In genomic region chr14:31968912-31969311, GRCh38 we compare ENCODE assay signal across 17 cellular contexts.
A peak's percentile ranks its signal among the peaks of the same experiment; 100 is the strongest.
DNase-seq lines count a peak whose midpoint lies in the region; ATAC-seq, FAIRE-seq and TF ChIP-seq lines count a peak whose summit lies in the region.
"Had no signal": no experiment of that assay in that cellular context is flagged by ENCODE, and none has a peak within 500 bp of the region (broad histone marks: within the 10 kb centered on the region; RNA-seq: fewer than 3 reads in every experiment).

No MANE protein-coding gene starts in this region.

- H4K20me1 ChIP-seq in MM.1S (ENCODE audit: insufficient read depth, low read length): no peaks in the 10 kb centered on the region

- no peak for TF ChIP-seq CTCF in A549 (IDR thresholded peaks at IDR 0.05)
- TF ChIP-seq CTCF in Caco-2 (IDR thresholded peaks at IDR 0.05; ENCODE audit: insufficient read depth in 1 of 2, low read depth in 1 of 2, low read length in 1 of 2, severe bottlenecking in 1 of 2, unreplicated experiment in 1 of 2): no peak
- TF ChIP-seq CTCF in astrocyte of the spinal cord (IDR thresholded peaks at IDR 0.05; ENCODE audit: low read depth, low read length): peak; percentile 6
- TF ChIP-seq CTCF in mucosa of descending colon (IDR thresholded peaks at IDR 0.05): no peak
- no peak for TF ChIP-seq CTCF in MM.1S (IDR thresholded peaks at IDR 0.05; ENCODE audit: low read length)

- no TSS peak for BruUV-seq in Caco-2 (replicated peaks; lab: Mats Ljungman, UMichigan)

- H3K9me3 ChIP-seq in A549 (peaks cover 6% of the 10 kb centered on the region; the same call in 1 of the 3 replicates), Caco-2 (peaks cover 13% of the 10 kb centered on the region), mucosa of descending colon (peaks cover 4% of the 10 kb centered on the region), MM.1S (replicated peaks; ENCODE audit: insufficient read depth, low read length) (no peaks in the 10 kb centered on the region)
- H3K9me3 ChIP-seq: prostate gland, vagina had no signal

- TF ChIP-seq RAD21 in A549 (conservative IDR thresholded peaks at IDR 0.05 in 1 of 2, IDR thresholded peaks at IDR 0.05 in 1 of 2): no peak

- peaks cover 49% of the 10 kb centered on the region for H3K4me1 ChIP-seq in A549
- peaks cover 30% of the 10 kb centered on the region for H3K4me1 ChIP-seq in Caco-2
- peaks cover 17% of the 10 kb centered on the region for H3K4me1 ChIP-seq in mucosa of descending colon (ENCODE audit: low read depth)
- H3K4me1 ChIP-seq in MM.1S (ENCODE audit: low read length): 0 out of 2 replicates have a peak, but pooled peaks cover 8% of the 10 kb centered on the region
- H3K4me1 ChIP-seq: prostate gland had no signal

- TF ChIP-seq EP300 in A549 (IDR thresholded peaks at IDR 0.05): no peak

- H3K36me3 Mint-ChIP-seq in Caco-2 (ENCODE audit: insufficient read depth, unreplicated experiment): no peaks in the 10 kb centered on the region

- no peak overlapping the region for H2AFZ ChIP-seq in MM.1S (ENCODE audit: low read length)

- no peaks in the 10 kb centered on the region for H3K27me3 Mint-ChIP-seq in Caco-2 (ENCODE audit: insufficient read depth, unreplicated experiment)

- TF ChIP-seq POLR2A in A549 (IDR thresholded peaks at IDR 0.05; ENCODE audit: low read length): no peak

- ATAC-seq in A549 (peak in 1 of 2 experiments; percentile 58; a peak in 3 of 6 replicates), mucosa of descending colon (peak; percentile 16), HG03045 (IDR thresholded peaks at IDR 0.05; ENCODE audit: unreplicated experiment) (no peak)
- ATAC-seq: naive thymus-derived CD8-positive, alpha-beta T cell had no signal

- no peak overlapping the region for H3K9ac ChIP-seq in MM.1S (ENCODE audit: low read length)

- DNase-seq in A549 (ENCODE audit: low read depth in 1 of 2, low spot score in 1 of 2): no peak
- DNase-seq in Caco-2: no peak
- no peak for DNase-seq in astrocyte of the spinal cord (ENCODE audit: low read depth, low spot score)
- no peak for DNase-seq in mucosa of descending colon
- no peak for DNase-seq in ecto neural progenitor cell (ENCODE audit: low spot score)
- DNase-seq in MM.1S: no peak
- no peak for DNase-seq in activated CD4-positive, CD25-positive, alpha-beta regulatory T cell treated with anti-CD3 and anti-CD28 coated beads, Interleukin-2, amount 50 U/mL, for 72 hours
- DNase-seq: activated CD4-positive, alpha-beta T cell treated with anti-CD3 and anti-CD28 coated beads for 48 hours; activated effector memory CD4-positive, alpha-beta T cell treated with Interleukin-2 at 50 U/mL for 16 hours; naive thymus-derived CD8-positive, alpha-beta T cell; NCI-H187 treated with DMSO at 0.1 percent for 48 hours; SW 1271 had no signal

- peak overlapping the region; percentile 39 for H3K27ac Mint-ChIP-seq in Caco-2 (ENCODE audit: unreplicated experiment)
- H3K27ac Mint-ChIP-seq: naive thymus-derived CD8-positive, alpha-beta T cell had no signal

- no peaks in the 10 kb centered on the region for H3F3A ChIP-seq in MM.1S (ENCODE audit: insufficient read depth, low read length)

- no peak overlapping the region for H3K4me3 Mint-ChIP-seq in Caco-2 (ENCODE audit: unreplicated experiment)
- H3K4me3 Mint-ChIP-seq: central memory CD8-positive, alpha-beta T cell; naive thymus-derived CD8-positive, alpha-beta T cell had no signal

- WGBS in A549 (ENCODE audit: missing lambda C conversion rate): 76% methylated on average over 4 of the region's 4 CpGs

- no peaks in the 10 kb centered on the region for H3K9me2 ChIP-seq in MM.1S (replicated peaks; ENCODE audit: insufficient read depth, low read length)

- H3K9me3 Mint-ChIP-seq in Caco-2 (ENCODE audit: unreplicated experiment): no peaks in the 10 kb centered on the region
- H3K9me3 Mint-ChIP-seq: central memory CD8-positive, alpha-beta T cell had no signal

- intact Hi-C loops in Caco-2 (cut with micrococcal nuclease; ENCODE audit: unreplicated experiment) (loop anchor here (2.0 kb wide), 1 partner anchor 32 kb away; no protein-coding TSS in a partner anchor), mucosa of descending colon (cut with DNase I, micrococcal nuclease) (no loop called here)

- H3K27me3 ChIP-seq in Caco-2 (replicated peaks; ENCODE audit: control insufficient read depth, insufficient read depth, low read length) (no peaks in the 10 kb centered on the region), MM.1S (replicated peaks; ENCODE audit: insufficient read depth, low read length) (no peaks in the 10 kb centered on the region)
- H3K27me3 ChIP-seq: vagina had no signal

- H3K27ac ChIP-seq in A549 (peak overlapping the region; percentile 77 to 78; a peak in 5 of 6 replicates), MM.1S (ENCODE audit: low read length) (no peak overlapping the region)

- CTCF ChIA-PET in A549 (lab: Yijun Ruan, JAX) (interaction anchor here (0.5 to 2.5 kb wide), 6 partner anchors 9 to 43 kb away, joined by 3 to 11 read pairs (median 3); no protein-coding TSS in a partner anchor), Caco-2 (lab: Charles Lee) (interaction anchor here (0.7 kb wide), 1 partner anchor 291 kb away, joined by 3 read pairs; no protein-coding TSS in a partner anchor)

- POLR2A ChIA-PET in A549 (lab: Yijun Ruan, JAX): interaction anchor here (1.0 to 2.1 kb wide), 2 partner anchors 18 to 37 kb away, joined by 3 to 7 read pairs; no protein-coding TSS in a partner anchor
- POLR2A ChIA-PET in Caco-2 (lab: Charles Lee): interaction anchor here (0.6 kb wide), 1 partner anchor 34 kb away, joined by 3 read pairs; no protein-coding TSS in a partner anchor

- H3K4me2 ChIP-seq in A549 (peak overlapping the region; percentile 51; the same call in 1 of the 3 replicates), MM.1S (ENCODE audit: low read depth, low read length) (no peak overlapping the region)

- H3K36me3 ChIP-seq in Caco-2 (ENCODE audit: control insufficient read depth, insufficient read depth, low read length): no peaks in the 10 kb centered on the region
- H3K36me3 ChIP-seq in mucosa of descending colon (ENCODE audit: low read depth): no peaks in the 10 kb centered on the region
- no peaks in the 10 kb centered on the region for H3K36me3 ChIP-seq in MM.1S (replicated peaks; ENCODE audit: insufficient read depth, low read length)
- H3K36me3 ChIP-seq: prostate gland, vagina had no signal

- peaks cover 21% of the 10 kb centered on the region for H3K4me1 Mint-ChIP-seq in Caco-2 (ENCODE audit: low read depth, unreplicated experiment)
- H3K4me1 Mint-ChIP-seq: central memory CD8-positive, alpha-beta T cell had no signal

- no peaks in the 10 kb centered on the region for H3K79me2 ChIP-seq in MM.1S (ENCODE audit: low read length)

- in situ Hi-C loops in astrocyte of the spinal cord (cut with HindIII; ENCODE audit: low sequenced_read_pairs): no loop called here

- H3K4me3 ChIP-seq in A549 (no peak overlapping the region), Caco-2 (ENCODE audit: low read depth, low read length) (no peak overlapping the region), astrocyte of the spinal cord (ENCODE audit: low read depth, low read length) (no peak overlapping the region), mucosa of descending colon (no peak overlapping the region), MM.1S (ENCODE audit: low read length) (no peak overlapping the region)
- H3K4me3 ChIP-seq: lung, prostate gland, vagina had no signal

- no peak for FAIRE-seq in A549 (lab: Jason Lieb, UNC)

TF ChIP-seq in A549, 52 proteins besides CTCF, POLR2A, EP300 and RAD21:
- TF ChIP-seq HDAC2 (IDR thresholded peaks at IDR 0.05) (no peak), GATA3 (IDR thresholded peaks at IDR 0.05; ENCODE audit: borderline replicate concordance) (no peak), EHMT2 (IDR thresholded peaks at IDR 0.05; ENCODE audit: low read depth) (no peak), RNF2 (IDR thresholded peaks at IDR 0.05; ENCODE audit: borderline replicate concordance, low read depth) (no peak), CHD2 (IDR thresholded peaks at IDR 0.05; ENCODE audit: low read length, partially characterized antibody) (no peak), HOXB5 (CRISPR knock-in tag; IDR thresholded peaks at IDR 0.05) (no peak), ZC3H11A (IDR thresholded peaks at IDR 0.05) (no peak), KDM5A (IDR thresholded peaks at IDR 0.05) (no peak), SMC3 (IDR thresholded peaks at IDR 0.05) (no peak)
